ENCODE assay signal across 9 cellular contexts in genomic region chr5:163916376-163916775, GRCh38.
DNase-seq lines count a peak whose midpoint lies in the region; ATAC-seq and TF ChIP-seq lines count a peak whose summit lies in the region.
"Had no signal": no experiment of that assay in that cellular context is flagged by ENCODE, and none has a peak within 500 bp of the region (broad histone marks: within the 10 kb centered on the region; RNA-seq: fewer than 3 reads in every experiment).

No MANE protein-coding gene starts in this region.

- no peaks in the 10 kb centered on the region for H4K20me1 ChIP-seq in OCI-LY7 (ENCODE audit: insufficient read depth, low read length)

- H2AFZ ChIP-seq in OCI-LY7 (ENCODE audit: low read length), result peak overlapping the region; percentile 75

- H3K27me3 Mint-ChIP-seq in memory B cell, result no peaks in the 10 kb centered on the region

- no peaks in the 10 kb centered on the region for H3K79me2 ChIP-seq in OCI-LY7 (ENCODE audit: insufficient read depth, low read depth, low read length)

- peaks cover 19% of the 10 kb centered on the region for H3K9me3 Mint-ChIP-seq in memory B cell

- POLR2A ChIA-PET in OCI-LY7 (lab: Charles Lee), result interaction anchor here (0.6 to 1.8 kb wide), 3 partner anchors 11 to 361 kb away, joined by 3 to 4 read pairs (median 3); no protein-coding TSS in a partner anchor

- H3K27ac Mint-ChIP-seq in memory B cell, result peak overlapping the region; percentile 100

- no TSS peak for BruUV-seq in OCI-LY7 (replicated peaks; lab: Mats Ljungman, UMichigan)

- no peak for TF ChIP-seq CTCF in OCI-LY7 (conservative IDR thresholded peaks at IDR 0.05; ENCODE audit: low read length)

- intact Hi-C loops in OCI-LY7 (cut with micrococcal nuclease; ENCODE audit: unreplicated experiment), result loop anchor here (5.0 to 10.0 kb wide), 2 partner anchors 409 to 482 kb away; partner anchors contain the start of genes CCNG1 and MAT2B

- H3K36me3 ChIP-seq in OCI-LY7 (ENCODE audit: insufficient read depth, low read length), result peaks cover 2% of the 10 kb centered on the region; the same call in 1 of the 2 replicates
- H3K36me3 ChIP-seq: thoracic aorta had no signal

- H3K4me2 ChIP-seq in OCI-LY7 (ENCODE audit: low read length), result peak overlapping the region; percentile 84

- CTCF ChIA-PET in OCI-LY7 (lab: Charles Lee; ENCODE audit: unreplicated experiment), result no interaction called here

- DNase-seq in NCI-H1694 treated with DMSO at 0.1 percent for 48 hours (lab: John Stamatoyannopoulos, UW), result peak; percentile 8
- no peak for DNase-seq in NCI-H1694 (lab: John Stamatoyannopoulos, UW)
- DNase-seq in OCI-LY7 (ENCODE audit: low spot score), result peak; percentile 92
- DNase-seq in memory B cell (ENCODE audit: low spot score in 2 of 2), result peak; percentile 47 to 65
- no peak for DNase-seq in T-helper 9 cell
- DNase-seq in stimulated activated naive CD4-positive, alpha-beta T cell treated with Interleukin-2 at 50 U/mL for 16 hours (lab: John Stamatoyannopoulos, UW), result no peak
- DNase-seq in NCI-H524 treated with DMSO at 0.1 percent for 48 hours (lab: John Stamatoyannopoulos, UW), result no peak

- H3K27ac ChIP-seq in OCI-LY7 (ENCODE audit: low read depth, low read length, poor library complexity, severe bottlenecking), result peak overlapping the region; percentile 99
- H3K27ac ChIP-seq: thoracic aorta had no signal

- ATAC-seq in HG02885 (IDR thresholded peaks at IDR 0.05; ENCODE audit: poor library complexity, unreplicated experiment), result peak; percentile 86
- peak; percentile 54 for ATAC-seq in memory B cell (ENCODE audit: low read depth)

- H3K4me3 Mint-ChIP-seq in memory B cell, result peak overlapping the region; percentile 93

- H3K4me1 Mint-ChIP-seq in memory B cell, result peaks cover 62% of the 10 kb centered on the region

- H3K4me1 ChIP-seq in OCI-LY7 (ENCODE audit: insufficient read depth, low read length, poor library complexity, severe bottlenecking), result peaks cover 55% of the 10 kb centered on the region

- H3K36me3 Mint-ChIP-seq in memory B cell, result peaks cover 25% of the 10 kb centered on the region

- peak overlapping the region; percentile 61 for H3K4me3 ChIP-seq in OCI-LY7 (ENCODE audit: low read depth, low read length, poor library complexity, severe bottlenecking)
- H3K4me3 ChIP-seq: thoracic aorta had no signal

- no peaks in the 10 kb centered on the region for H3K9me2 ChIP-seq in OCI-LY7 (ENCODE audit: insufficient read depth, low read length)

- H3K9me3 ChIP-seq in OCI-LY7 (ENCODE audit: low read length), result peaks cover 42% of the 10 kb centered on the region; the same call in 1 of the 2 replicates
- H3K9me3 ChIP-seq: thoracic aorta had no signal

Comparison
In these comparisons a context has a peak if more than half of its experiments do, and no peak if none do; other contexts are left out.
1. DNase-seq: peak in NCI-H1694 treated with DMSO at 0.1 percent for 48 hours (single experiment), OCI-LY7 (single experiment) and memory B cell (2 of 2); none in NCI-H1694 (single experiment), T-helper 9 cell (single experiment), stimulated activated naive CD4-positive, alpha-beta T cell treated with Interleukin-2 at 50 U/mL for 16 hours (single experiment) and NCI-H524 treated with DMSO at 0.1 percent for 48 hours (single experiment).